ENCODE assay signal across 17 cellular contexts in the genomic region with DNA sequence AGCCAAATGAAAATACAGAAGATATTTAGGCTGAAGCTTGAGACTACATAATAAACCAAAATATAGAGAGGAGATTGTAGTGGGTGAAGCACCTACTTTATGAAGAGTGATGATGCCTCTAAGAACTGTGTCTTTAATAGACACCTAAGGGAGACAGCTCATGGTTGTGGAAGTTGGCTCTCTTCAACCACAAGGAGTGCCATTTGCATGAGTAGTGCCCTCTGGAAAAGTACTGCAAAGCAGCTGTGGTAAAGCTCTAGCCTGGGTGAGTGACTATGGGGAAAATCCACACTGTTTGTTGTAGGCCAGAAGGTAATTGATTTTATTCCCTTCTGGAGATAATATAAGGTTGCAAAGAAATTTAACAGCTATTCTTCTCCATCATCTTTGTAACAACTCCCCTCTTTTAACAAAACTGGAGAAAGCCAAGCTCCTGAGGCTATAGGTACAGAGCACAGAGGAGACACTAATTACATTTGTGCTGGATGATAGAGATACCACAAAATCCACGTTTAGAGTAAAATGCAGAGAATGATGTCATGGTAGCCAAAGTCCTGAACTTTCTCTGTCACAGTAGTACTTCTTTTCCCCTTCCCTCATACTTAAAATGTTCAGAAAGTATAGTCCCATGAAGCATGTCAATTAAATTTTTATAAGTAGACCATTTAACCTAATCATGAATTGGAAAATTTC.
A peak's percentile ranks its signal among the peaks of the same experiment; 100 is the strongest.
DNase-seq lines count a peak whose midpoint lies in the region; ATAC-seq, FAIRE-seq and TF ChIP-seq lines count a peak whose summit lies in the region.
"Had no signal": no experiment of that assay in that cellular context is flagged by ENCODE, and none has a peak within 500 bp of the region (broad histone marks: within the 10 kb centered on the region; RNA-seq: fewer than 3 reads in every experiment).

No MANE protein-coding gene starts in this region.

- H3K4me2 ChIP-seq in HepG2 (ENCODE audit: low read depth, low read length) = no peak overlapping the region
- H3K4me2 ChIP-seq: hepatocyte had no signal

- H3K9me3 ChIP-seq in HepG2 (ENCODE audit: low read length) (no peaks in the 10 kb centered on the region), right lobe of liver (no peaks in the 10 kb centered on the region), SJCRH30 (replicated peaks) (no peaks in the 10 kb centered on the region)
- H3K9me3 ChIP-seq in CD4-positive, alpha-beta memory T cell (ENCODE audit: control insufficient read depth in 1 of 2, low read length in 2 of 2) = no peaks in the 10 kb centered on the region
- H3K9me3 ChIP-seq: testis had no signal

- ATAC-seq in HepG2 (no peak), right lobe of liver (no peak)
- no peak for ATAC-seq in natural killer cell treated with Interleukin-12 subunit alpha and Interleukin-12 subunit beta and Interleukin-15 and Interleukin-18, amount 100 ng/mL, for 72 hours

- no peak overlapping the region for H3K9ac ChIP-seq in HepG2 (ENCODE audit: insufficient read depth, low read depth, low read length)

- H3K27me3 ChIP-seq in HepG2 (ENCODE audit: control insufficient read depth in 1 of 2, insufficient read depth in 2 of 2, low read length in 2 of 2) = no peaks in the 10 kb centered on the region
- no peaks in the 10 kb centered on the region for H3K27me3 ChIP-seq in right lobe of liver
- H3K27me3 ChIP-seq in SJCRH30 = no peaks in the 10 kb centered on the region
- no peaks in the 10 kb centered on the region for H3K27me3 ChIP-seq in CD4-positive, alpha-beta memory T cell (ENCODE audit: insufficient read depth, low read length)
- H3K27me3 ChIP-seq: hepatocyte, testis had no signal

- no peaks in the 10 kb centered on the region for H4K20me1 ChIP-seq in HepG2 (ENCODE audit: insufficient read depth, low read length)

- H3K4me1 ChIP-seq in HepG2 (ENCODE audit: insufficient read depth, low read length) = no peaks in the 10 kb centered on the region
- no peaks in the 10 kb centered on the region for H3K4me1 ChIP-seq in right lobe of liver
- peaks cover 33% of the 10 kb centered on the region for H3K4me1 ChIP-seq in SJCRH30
- H3K4me1 ChIP-seq in CD4-positive, alpha-beta memory T cell (ENCODE audit: insufficient read depth, low read length) = no peaks in the 10 kb centered on the region
- H3K4me1 ChIP-seq: testis had no signal

- POLR2A ChIA-PET in HepG2 (lab: Yijun Ruan, JAX) = no interaction called here
- POLR2A ChIA-PET in CD4-positive, alpha-beta memory T cell (lab: Charles Lee; ENCODE audit: partially characterized antibody) = no interaction called here

- peaks cover 51 to 62% of the 10 kb centered on the region in 2 donors for H3K36me3 Mint-ChIP-seq in CD4-positive, alpha-beta memory T cell
- no peaks in the 10 kb centered on the region for H3K36me3 Mint-ChIP-seq in natural killer cell treated with Interleukin-12 subunit alpha and Interleukin-12 subunit beta and Interleukin-15 and Interleukin-18, amount 100 ng/mL, for 72 hours
- H3K36me3 Mint-ChIP-seq: CD14-positive monocyte, memory B cell had no signal

- intact Hi-C loops in HepG2 (cut with micrococcal nuclease; ENCODE audit: unreplicated experiment) = no loop called here
- intact Hi-C loops in right lobe of liver (cut with DNase I) = no loop called here
- intact Hi-C loops in CD4-positive, alpha-beta memory T cell (cut with micrococcal nuclease) = no loop called here

- TF ChIP-seq RAD21 in HepG2 (CRISPR knock-in tag; IDR thresholded peaks at IDR 0.05) = no peak

- WGBS in HepG2 (ENCODE audit: low lambda C conversion rate) = 0% methylated on average over 1 of the region's 1 CpG
- WGBS in right lobe of liver (ENCODE audit: insufficient coverage, low coverage, low lambda C conversion rate, missing lambda C conversion rate) = 0% methylated on average over 1 of the region's 1 CpG

- TF ChIP-seq EP300 in HepG2 (IDR thresholded peaks at IDR 0.05; ENCODE audit: low read depth in 2 of 2, low read length in 2 of 2) (no peak), HepG2 (CRISPR knock-in tag; IDR thresholded peaks at IDR 0.05; ENCODE audit: borderline replicate concordance) (no peak)

- H3K9me3 Mint-ChIP-seq in CD4-positive, alpha-beta memory T cell = peaks cover 0 to 5% (median 0%) of the 10 kb centered on the region in 8 donors
- peaks cover 4% of the 10 kb centered on the region for H3K9me3 Mint-ChIP-seq in natural killer cell treated with Interleukin-12 subunit alpha and Interleukin-12 subunit beta and Interleukin-15 and Interleukin-18, amount 100 ng/mL, for 72 hours
- H3K9me3 Mint-ChIP-seq: memory B cell had no signal

- H3K79me2 ChIP-seq in HepG2 (ENCODE audit: insufficient read depth, low read length) = no peaks in the 10 kb centered on the region
- H3K79me2 ChIP-seq: hepatocyte had no signal

- TF ChIP-seq POLR2A in HepG2 (IDR thresholded peaks at IDR 0.05; ENCODE audit: insufficient read depth in 1 of 2, low read depth in 2 of 2, low read length in 2 of 2) (no peak), right lobe of liver (IDR thresholded peaks at IDR 0.05) (no peak)

- in situ Hi-C loops in HepG2 (cut with HindIII; ENCODE audit: extremely low pct_ligation_motif_present, low pct_unique_long_range_greater_than_20kb) = no loop called here

- H3K4me3 Mint-ChIP-seq in CD4-positive, alpha-beta memory T cell = no peak overlapping the region
- no peak overlapping the region for H3K4me3 Mint-ChIP-seq in natural killer cell treated with Interleukin-12 subunit alpha and Interleukin-12 subunit beta and Interleukin-15 and Interleukin-18, amount 100 ng/mL, for 72 hours
- H3K4me3 Mint-ChIP-seq: activated naive CD8-positive, alpha-beta T cell treated with anti-CD3 and anti-CD28 coated beads, Interleukin-2, amount 10 ng/mL, durations not matched to agents 7 days and 5 days; CD14-positive monocyte; memory B cell had no signal

- H3K36me3 ChIP-seq in HepG2 (replicated peaks in 1 of 2; ENCODE audit: control insufficient read depth in 1 of 2, insufficient read depth in 2 of 2, low read length in 2 of 2) = no peaks in the 10 kb centered on the region
- no peaks in the 10 kb centered on the region for H3K36me3 ChIP-seq in right lobe of liver
- no peaks in the 10 kb centered on the region for H3K36me3 ChIP-seq in SJCRH30
- H3K36me3 ChIP-seq in CD4-positive, alpha-beta memory T cell (ENCODE audit: insufficient read depth, low read length) = peaks cover 7% of the 10 kb centered on the region

- no peak overlapping the region for H3K27ac ChIP-seq in HepG2 (ENCODE audit: extremely low read length, insufficient read depth, low read length)
- H3K27ac ChIP-seq in right lobe of liver = no peak overlapping the region
- peak overlapping the region; percentile 45 for H3K27ac ChIP-seq in SJCRH30
- no peak overlapping the region for H3K27ac ChIP-seq in CD4-positive, alpha-beta memory T cell (ENCODE audit: low read depth, low read length)
- H3K27ac ChIP-seq: hepatocyte, testis had no signal

- FAIRE-seq in HepG2 (lab: Jason Lieb, UNC) = no peak
- FAIRE-seq: H1 had no signal

- CTCF ChIA-PET in HepG2 (lab: Yijun Ruan, JAX; ENCODE audit: low intra/inter-chr PET ratio, low total read pairs) = no interaction called here
- CTCF ChIA-PET in CD4-positive, alpha-beta memory T cell (lab: Charles Lee; ENCODE audit: partially characterized antibody) = no interaction called here

- TF ChIP-seq CTCF in HepG2 (CRISPR knock-in tag; IDR thresholded peaks at IDR 0.05) = no peak
- TF ChIP-seq CTCF in right lobe of liver (IDR thresholded peaks at IDR 0.05) = no peak
- TF ChIP-seq CTCF in fibroblast of mammary gland (conservative IDR thresholded peaks at IDR 0.05; ENCODE audit: control insufficient read depth, insufficient read depth, low read depth, low read length) = no peak

- BruUV-seq in HepG2 (replicated peaks; lab: Mats Ljungman, UMichigan) = no TSS peak

- no peak overlapping the region for H2AFZ ChIP-seq in HepG2 (ENCODE audit: low read length)
- H2AFZ ChIP-seq: hepatocyte had no signal

- H3K27me3 Mint-ChIP-seq in CD4-positive, alpha-beta memory T cell = no peaks in the 10 kb centered on the region
- peaks cover 0 to 2% of the 10 kb centered on the region in 2 donors for H3K27me3 Mint-ChIP-seq in natural killer cell treated with Interleukin-12 subunit alpha and Interleukin-12 subunit beta and Interleukin-15 and Interleukin-18, amount 100 ng/mL, for 72 hours
- H3K27me3 Mint-ChIP-seq: activated naive CD8-positive, alpha-beta T cell treated with anti-CD3 and anti-CD28 coated beads, Interleukin-2, amount 10 ng/mL, durations not matched to agents 7 days and 5 days; memory B cell had no signal

- H3K4me1 Mint-ChIP-seq in CD4-positive, alpha-beta memory T cell = peaks cover 5 to 32% (median 17%) of the 10 kb centered on the region in 4 donors
- no peaks in the 10 kb centered on the region for H3K4me1 Mint-ChIP-seq in natural killer cell treated with Interleukin-12 subunit alpha and Interleukin-12 subunit beta and Interleukin-15 and Interleukin-18, amount 100 ng/mL, for 72 hours (ENCODE audit: low read depth in 2 of 2)
- H3K4me1 Mint-ChIP-seq: CD14-positive monocyte, memory B cell had no signal

- H3K4me3 ChIP-seq in HepG2 (replicated peaks in 1 of 3; ENCODE audit: insufficient read depth in 1 of 3, low read depth in 2 of 3, low read length in 3 of 3) (no peak overlapping the region), right lobe of liver (no peak overlapping the region), SJCRH30 (no peak overlapping the region), fibroblast of mammary gland (ENCODE audit: control insufficient read depth, low read depth, low read length) (no peak overlapping the region)
- no peak overlapping the region for H3K4me3 ChIP-seq in CD4-positive, alpha-beta memory T cell (ENCODE audit: low read length in 2 of 2)
- H3K4me3 ChIP-seq: hepatocyte, testis had no signal

- DNase-seq in HepG2 (ENCODE audit: low spot score) = no peak
- DNase-seq in right lobe of liver = no peak
- DNase-seq in SJCRH30 = peak; percentile 17 to 24
- DNase-seq in fibroblast of mammary gland (ENCODE audit: low read depth) = peak; percentile 78
- no peak for DNase-seq in NCI-H2171 treated with DMSO at 0.1 percent for 48 hours (lab: John Stamatoyannopoulos, UW)
- no peak for DNase-seq in T-helper 2 cell
- DNase-seq in CD4-positive, alpha-beta memory T cell = no peak
- no peak for DNase-seq in natural killer cell treated with Interleukin-12 subunit alpha and Interleukin-12 subunit beta and Interleukin-15 and Interleukin-18, amount 100 ng/mL, for 72 hours (ENCODE audit: low spot score)
- DNase-seq: activated naive CD8-positive, alpha-beta T cell treated with anti-CD3 and anti-CD28 coated beads, Interleukin-2, amount 10 ng/mL, durations not matched to agents 7 days and 5 days; NCI-H526; SHP77; stimulated activated CD4-positive, alpha-beta T cell treated with anti-CD3 and anti-CD28 coated beads, Interleukin-4, amount 100 ng/mL, for 24 hours; testis had no signal

- H3K27ac Mint-ChIP-seq in CD4-positive, alpha-beta memory T cell = peak overlapping the region in 1 of 7 donors; percentile 34
- no peak overlapping the region for H3K27ac Mint-ChIP-seq in natural killer cell treated with Interleukin-12 subunit alpha and Interleukin-12 subunit beta and Interleukin-15 and Interleukin-18, amount 100 ng/mL, for 72 hours
- H3K27ac Mint-ChIP-seq: activated naive CD8-positive, alpha-beta T cell treated with anti-CD3 and anti-CD28 coated beads, Interleukin-2, amount 10 ng/mL, durations not matched to agents 7 days and 5 days; CD14-positive monocyte; memory B cell had no signal

TF ChIP-seq in HepG2, 621 proteins besides CTCF, POLR2A, EP300 and RAD21:
- TF ChIP-seq ATF7 (IDR thresholded peaks at IDR 0.05) (peak; percentile 43), ATF7 (CRISPR knock-in tag; IDR thresholded peaks at IDR 0.05) (no peak), ZFP82 (CRISPR knock-in tag; IDR thresholded peaks at IDR 0.05; ENCODE audit: borderline replicate concordance) (no peak)

Comparison
In these comparisons a context has a peak if more than half of its experiments do, and no peak if none do; other contexts are left out.
1. DNase-seq: peak in SJCRH30 (2 of 2) and fibroblast of mammary gland (single experiment); none in HepG2 (single experiment), right lobe of liver (0 of 3), NCI-H2171 treated with DMSO at 0.1 percent for 48 hours (single experiment), T-helper 2 cell (0 of 5), CD4-positive, alpha-beta memory T cell (0 of 5) and natural killer cell treated with Interleukin-12 subunit alpha and Interleukin-12 subunit beta and Interleukin-15 and Interleukin-18, amount 100 ng/mL, for 72 hours (single experiment).